In the genomic region with DNA sequence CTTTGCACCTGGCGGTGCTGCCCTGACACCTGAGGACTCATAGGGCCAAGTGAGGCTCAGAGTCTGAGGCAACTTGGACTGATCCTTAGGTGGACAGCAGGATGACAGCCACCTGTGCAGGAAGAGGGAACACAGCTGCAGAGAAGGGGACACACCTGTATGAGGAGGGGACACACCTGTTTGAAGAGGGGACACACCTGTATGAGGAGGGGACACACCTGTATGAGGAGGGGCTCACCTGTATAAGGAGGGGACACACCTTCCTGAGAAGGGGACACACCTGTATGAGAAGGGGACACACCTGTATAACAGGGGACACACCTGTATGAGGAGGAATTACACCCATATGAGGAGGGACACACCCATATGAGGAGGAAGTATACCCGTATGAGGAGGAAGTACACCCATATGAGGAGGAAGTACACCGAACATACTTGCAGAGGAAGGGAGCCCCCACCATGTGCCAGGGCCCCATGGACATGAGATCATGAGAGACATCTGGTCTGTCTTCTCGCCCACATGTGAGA, we compare ENCODE assay signal across 21 cellular contexts.
"Had no signal": no experiment of that assay in that cellular context is flagged by ENCODE, and none has a peak within 500 bp of the region (broad histone marks: within the 10 kb centered on the region; RNA-seq: fewer than 3 reads in every experiment).

No MANE protein-coding gene starts in this region.

- H3K9me3 ChIP-seq: gastroesophageal sphincter, suprapubic skin had no signal

- H3K27me3 ChIP-seq: right atrium auricular region, suprapubic skin had no signal

- H3K4me3 ChIP-seq: gastroesophageal sphincter, heart right ventricle, lung, right atrium auricular region, skin epidermis, suprapubic skin had no signal

- DNase-seq: activated CD4-positive, alpha-beta memory T cell treated with anti-CD3 and anti-CD28 coated beads for 36 hours; activated CD8-positive, alpha-beta memory T cell treated with anti-CD3 and anti-CD28 coated beads, Interleukin-2, amount 10 ng/mL, durations not matched to agents 7 days and 5 days; activated naive CD4-positive, alpha-beta T cell treated with anti-CD3 and anti-CD28 coated beads, Interleukin-2, amount 10 ng/mL, durations not matched to agents 7 days and 5 days; activated T-cell treated with anti-CD3 and anti-CD28 coated beads, Interleukin-2, amount 50 U/mL, for 1 hour; dermis blood vessel endothelial cell; heart right ventricle; left cardiac atrium; natural killer cell; stimulated activated CD4-positive, alpha-beta T cell treated with anti-CD3 and anti-CD28 coated beads, Interleukin-4, amount 100 ng/mL, for 24 hours; stimulated activated CD8-positive, alpha-beta memory T cell treated with anti-CD3 and anti-CD28 coated beads, Interleukin-4, amount 100 ng/mL, for 48 hours; T-cell; T-helper 9 cell; trophoblast cell had no signal

- H3K4me1 ChIP-seq: gastroesophageal sphincter, heart right ventricle, right atrium auricular region, suprapubic skin had no signal

- H3K36me3 ChIP-seq: gastroesophageal sphincter, heart right ventricle, right atrium auricular region, suprapubic skin had no signal

- H3K27ac ChIP-seq: epithelial cell of prostate, gastroesophageal sphincter, heart right ventricle, right atrium auricular region, skin epidermis, suprapubic skin had no signal

- ATAC-seq: activated CD8-positive, alpha-beta memory T cell treated with anti-CD3 and anti-CD28 coated beads, Interleukin-2, amount 10 ng/mL, durations not matched to agents 7 days and 5 days; gastroesophageal sphincter; heart right ventricle; left cardiac atrium; natural killer cell; T-cell had no signal

- FAIRE-seq: astrocyte, bronchial epithelial cell had no signal
